ENCODE assay signal across 25 cellular contexts in genomic region chr7:109529712-109530111, GRCh38.
"Had no signal": no experiment of that assay in that cellular context is flagged by ENCODE, and none has a peak within 500 bp of the region (broad histone marks: within the 10 kb centered on the region; RNA-seq: fewer than 3 reads in every experiment).

No MANE protein-coding gene starts in this region.

- H3K79me2 ChIP-seq: parathyroid adenoma had no signal

- H3K27ac Mint-ChIP-seq: immature natural killer cell; naive B cell; nephron; stimulated activated naive B cell treated with anti-CD40 and anti-IgM and Interleukin-4, amounts not matched to agents 10 μg/mL and 1 μg/mL and 100 μg/mL, for 72 hours; stimulated activated naive CD8-positive, alpha-beta T cell treated with anti-CD3 and anti-CD28 coated beads, Interleukin-15, amount 100 ng/mL, for 72 hours had no signal

- H3K9me3 Mint-ChIP-seq: nephron; stimulated activated naive CD8-positive, alpha-beta T cell treated with anti-CD3 and anti-CD28 coated beads, Interleukin-15, amount 100 ng/mL, for 72 hours had no signal

- H2AFZ ChIP-seq: parathyroid adenoma had no signal

- H3K4me1 Mint-ChIP-seq: immature natural killer cell; naive B cell; nephron; stimulated activated naive B cell treated with anti-CD40 and anti-IgM and Interleukin-4, amounts not matched to agents 10 μg/mL and 1 μg/mL and 100 μg/mL, for 72 hours; stimulated activated naive CD8-positive, alpha-beta T cell treated with anti-CD3 and anti-CD28 coated beads, Interleukin-15, amount 100 ng/mL, for 72 hours had no signal

- H3K9me3 ChIP-seq: colonic mucosa, left ventricle myocardium inferior, lower lobe of right lung, prostate gland, spleen, thoracic aorta, transverse colon had no signal

- H3K27me3 Mint-ChIP-seq: naive B cell; stimulated activated naive B cell treated with anti-CD40 and anti-IgM and Interleukin-4, amounts not matched to agents 10 μg/mL and 1 μg/mL and 100 μg/mL, for 72 hours; stimulated activated naive CD8-positive, alpha-beta T cell treated with anti-CD3 and anti-CD28 coated beads, Interleukin-15, amount 100 ng/mL, for 72 hours had no signal

- DNase-seq: colonic mucosa; dermis blood vessel endothelial cell; effector CD4-positive, alpha-beta T cell; foreskin melanocyte; head of caudate nucleus; hippocampal formation; immature natural killer cell; kidney; left cardiac atrium; left ventricle myocardium inferior; lower lobe of right lung; mesenchymal stem cell; naive B cell; spleen; stimulated activated CD4-positive, alpha-beta T cell treated with anti-CD3 and anti-CD28 coated beads, Interleukin-15, amount 100 ng/mL, for 24 hours; stimulated activated CD4-positive, alpha-beta T cell treated with anti-CD3 and anti-CD28 coated beads, Interleukin-1b, Interleukin-23, amount 100 ng/mL, for 48 hours; stimulated activated CD4-positive, alpha-beta T cell treated with anti-CD3 and anti-CD28 coated beads, Interleukin-4, amount 100 ng/mL, for 4 hours; stimulated activated naive B cell treated with anti-CD40 and anti-IgM and Interleukin-4, amounts not matched to agents 10 μg/mL and 1 μg/mL and 100 μg/mL, for 72 hours; stimulated activated naive CD8-positive, alpha-beta T cell treated with anti-CD3 and anti-CD28 coated beads, Interleukin-15, amount 100 ng/mL, for 72 hours; transverse colon had no signal

- H3K4me1 ChIP-seq: colonic mucosa, left ventricle myocardium inferior, lower lobe of right lung, parathyroid adenoma, prostate gland, spleen, transverse colon had no signal

- H3K36me3 ChIP-seq: colonic mucosa, left ventricle myocardium inferior, lower lobe of right lung, prostate gland, spleen, thoracic aorta, transverse colon had no signal

- ATAC-seq: left cardiac atrium; lower lobe of right lung; sciatic nerve; stimulated activated naive B cell treated with anti-CD40 and anti-IgM and Interleukin-4, amounts not matched to agents 10 μg/mL and 1 μg/mL and 100 μg/mL, for 72 hours; stimulated activated naive CD8-positive, alpha-beta T cell treated with anti-CD3 and anti-CD28 coated beads, Interleukin-15, amount 100 ng/mL, for 72 hours had no signal

- H3K4me3 ChIP-seq: colonic mucosa, left ventricle myocardium inferior, lower lobe of right lung, prostate gland, spleen, thoracic aorta, transverse colon had no signal

- H3K27ac ChIP-seq: colonic mucosa, left ventricle myocardium inferior, lower lobe of right lung, parathyroid adenoma, prostate gland, spleen, thoracic aorta, transverse colon had no signal

- H3K27me3 ChIP-seq: colonic mucosa, spleen, transverse colon had no signal

- H3K9ac ChIP-seq: parathyroid adenoma had no signal

- H3K36me3 Mint-ChIP-seq: immature natural killer cell; naive B cell; stimulated activated naive B cell treated with anti-CD40 and anti-IgM and Interleukin-4, amounts not matched to agents 10 μg/mL and 1 μg/mL and 100 μg/mL, for 72 hours had no signal

- FAIRE-seq: kidney had no signal

- H3K4me3 Mint-ChIP-seq: immature natural killer cell; naive B cell; nephron; stimulated activated naive B cell treated with anti-CD40 and anti-IgM and Interleukin-4, amounts not matched to agents 10 μg/mL and 1 μg/mL and 100 μg/mL, for 72 hours; stimulated activated naive CD8-positive, alpha-beta T cell treated with anti-CD3 and anti-CD28 coated beads, Interleukin-15, amount 100 ng/mL, for 72 hours had no signal
